In genomic region chr19:13315495-13315894, GRCh38 we compare ENCODE assay signal across 20 cellular contexts.
"Had no signal": no experiment of that assay in that cellular context is flagged by ENCODE, and none has a peak within 500 bp of the region (broad histone marks: within the 10 kb centered on the region; RNA-seq: fewer than 3 reads in every experiment).

No MANE protein-coding gene starts in this region.

- H3K36me3 ChIP-seq: heart right ventricle, left ventricle myocardium inferior, tibial nerve had no signal

- H3K4me1 ChIP-seq: heart right ventricle, left ventricle myocardium inferior, parathyroid adenoma, testis, tibial nerve had no signal

- H3K27ac ChIP-seq: heart right ventricle, left ventricle myocardium inferior, parathyroid adenoma, testis, tibial nerve had no signal

- H3K9me3 ChIP-seq: testis had no signal

- H3K4me3 ChIP-seq: dorsolateral prefrontal cortex, heart right ventricle, left ventricle myocardium inferior, lung, testis, tibial nerve had no signal

- H3K27me3 ChIP-seq: dorsolateral prefrontal cortex, testis, tibial nerve had no signal

- ATAC-seq: esophagus mucosa; naive thymus-derived CD4-positive, alpha-beta T cell; stimulated activated naive B cell treated with anti-CD40 and anti-IgM and Interleukin-4, amounts not matched to agents 10 μg/mL and 1 μg/mL and 100 μg/mL, for 72 hours; stimulated activated naive CD8-positive, alpha-beta T cell treated with anti-CD3 and anti-CD28 coated beads, Interleukin-15, amount 100 ng/mL, for 72 hours had no signal

- DNase-seq: cortex of kidney; effector CD8-positive, alpha-beta T cell; heart right ventricle; immature natural killer cell; left ventricle myocardium inferior; mesendoderm; naive thymus-derived CD4-positive, alpha-beta T cell; nephron progenitor cell; stimulated activated CD4-positive, alpha-beta T cell treated with anti-CD3 and anti-CD28 coated beads, Interleukin-4, amount 100 ng/mL, for 4 hours; stimulated activated naive B cell treated with anti-CD40 and anti-IgM and Interleukin-4, amounts not matched to agents 10 μg/mL and 1 μg/mL and 100 μg/mL, for 72 hours; stimulated activated naive CD8-positive, alpha-beta T cell treated with anti-CD3 and anti-CD28 coated beads, Interleukin-15, amount 100 ng/mL, for 72 hours; testis had no signal

- FAIRE-seq: endometrium, frontal cortex, keratinocyte had no signal
